10 cellular contexts compared by ENCODE assay signal in the genomic region with DNA sequence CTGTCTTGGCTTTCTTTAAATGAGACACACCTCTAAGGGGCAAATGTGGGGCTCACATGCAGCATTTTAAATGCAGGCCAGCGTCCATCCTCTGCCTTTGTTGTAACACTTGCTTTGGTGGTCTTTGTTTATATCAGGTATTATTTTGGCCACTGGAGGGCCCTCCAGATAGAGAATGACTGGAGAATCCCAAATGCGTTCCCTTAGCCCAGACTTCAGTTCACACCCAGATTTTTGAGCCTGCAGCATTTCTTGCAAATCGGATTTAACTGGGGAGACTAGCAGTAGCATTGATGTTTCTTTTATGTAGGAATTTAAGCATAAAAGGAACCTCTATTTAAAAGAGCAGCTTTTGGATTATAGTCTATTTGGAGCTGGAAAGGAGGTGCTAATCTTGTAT.
DNase-seq lines count a peak whose midpoint lies in the region; ATAC-seq and TF ChIP-seq lines count a peak whose summit lies in the region.
"Had no signal": no experiment of that assay in that cellular context is flagged by ENCODE, and none has a peak within 500 bp of the region (broad histone marks: within the 10 kb centered on the region; RNA-seq: fewer than 3 reads in every experiment).

No MANE protein-coding gene starts in this region.

- no peak for TF ChIP-seq POLR2A in uterus (IDR thresholded peaks at IDR 0.05)

- H3K27ac ChIP-seq in left ventricle myocardium inferior (replicated peaks) (no peak overlapping the region), right atrium auricular region (no peak overlapping the region), uterus (no peak overlapping the region)

- DNase-seq in left ventricle myocardium inferior (no peak), right atrium auricular region (ENCODE audit: low spot score) (no peak), SW480 (ENCODE audit: low spot score) (peak; percentile 5), iPS-NIHi11 (ENCODE audit: low spot score) (peak; percentile 48), uterus (no peak)
- DNase-seq: activated CD4-positive, alpha-beta T cell treated with anti-CD3 and anti-CD28 coated beads, Interleukin-2, amount 50 U/mL, for 48 hours; stimulated activated naive CD4-positive, alpha-beta T cell treated with Interleukin-2 at 50 U/mL for 16 hours had no signal

- peak; percentile 46 for TF ChIP-seq CTCF in left ventricle myocardium inferior (IDR thresholded peaks at IDR 0.05; ENCODE audit: borderline replicate concordance)
- peak in 1 of 2 donors; percentile 55 for TF ChIP-seq CTCF in right atrium auricular region (IDR thresholded peaks at IDR 0.05)
- TF ChIP-seq CTCF in uterus (IDR thresholded peaks at IDR 0.05), result peak; percentile 32 to 54 (median 46)

- H3K4me3 ChIP-seq in left ventricle myocardium inferior (no peak overlapping the region), right atrium auricular region (no peak overlapping the region), uterus (no peak overlapping the region)

- H3K9me3 ChIP-seq in left ventricle myocardium inferior (replicated peaks), result no peaks in the 10 kb centered on the region
- no peaks in the 10 kb centered on the region for H3K9me3 ChIP-seq in right atrium auricular region
- no peaks in the 10 kb centered on the region for H3K9me3 ChIP-seq in uterus

- H3K27me3 ChIP-seq in left ventricle myocardium inferior (ENCODE audit: low read depth) (peaks cover 6% of the 10 kb centered on the region), right atrium auricular region (no peaks in the 10 kb centered on the region), uterus (no peaks in the 10 kb centered on the region)

- H3K4me1 ChIP-seq in left ventricle myocardium inferior, result peaks cover 21% of the 10 kb centered on the region
- peaks cover 0 to 16% of the 10 kb centered on the region in 2 donors for H3K4me1 ChIP-seq in right atrium auricular region
- H3K4me1 ChIP-seq in uterus, result peaks cover 0 to 7% of the 10 kb centered on the region in 2 donors

- intact Hi-C loops in left ventricle myocardium inferior (cut with micrococcal nuclease), result loop anchor here (10.0 kb wide), 1 partner anchor 452 kb away; no protein-coding TSS in a partner anchor
- intact Hi-C loops in uterus (cut with DNase I; ENCODE audit: low total_unique reads), result loop anchor here (10.0 kb wide), 1 partner anchor 552 kb away; no protein-coding TSS in a partner anchor

- no peaks in the 10 kb centered on the region for H3K36me3 ChIP-seq in left ventricle myocardium inferior
- no peaks in the 10 kb centered on the region for H3K36me3 ChIP-seq in right atrium auricular region
- no peaks in the 10 kb centered on the region for H3K36me3 ChIP-seq in uterus

- ATAC-seq in HG03175 (IDR thresholded peaks at IDR 0.05; ENCODE audit: unreplicated experiment) (no peak), HG03095 (IDR thresholded peaks at IDR 0.05; ENCODE audit: unreplicated experiment) (no peak)
- no peak for ATAC-seq in activated CD4-positive, CD25-positive, alpha-beta regulatory T cell treated with anti-CD3 and anti-CD28 coated beads, Interleukin-2, amount 50 U/mL, for 24 hours

Comparison
In these comparisons a context has a peak if more than half of its experiments do, and no peak if none do; other contexts are left out.
1. DNase-seq: peak in SW480 (single experiment) and iPS-NIHi11 (single experiment); none in left ventricle myocardium inferior (single experiment), right atrium auricular region (single experiment) and uterus (0 of 2).